ENCODE assay signal across 37 cellular contexts in the genomic region with DNA sequence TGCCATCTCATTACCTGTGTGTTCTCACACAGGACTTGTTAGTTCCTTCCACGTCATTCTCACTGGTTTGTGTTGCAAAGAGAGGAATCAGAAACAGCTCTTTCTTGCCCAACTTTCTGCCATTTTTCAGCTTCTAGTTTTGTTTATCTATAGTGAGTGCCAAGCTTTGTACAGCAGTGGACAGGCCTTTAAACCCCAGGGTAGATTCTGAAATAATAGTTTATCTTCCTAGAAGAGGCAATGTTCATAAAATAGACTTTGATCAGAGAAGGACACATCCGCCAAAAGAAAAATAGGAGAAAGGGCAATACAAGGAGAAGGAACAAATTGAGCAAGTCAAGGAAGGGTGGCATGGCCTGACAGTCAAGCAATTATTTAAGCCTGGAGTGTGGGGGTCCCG.
"Had no signal": no experiment of that assay in that cellular context is flagged by ENCODE, and none has a peak within 500 bp of the region (broad histone marks: within the 10 kb centered on the region; RNA-seq: fewer than 3 reads in every experiment).

No MANE protein-coding gene starts in this region.

- H3K9me3 Mint-ChIP-seq: activated B cell treated with CpG ODN at 0.5 μM for 24 hours; activated CD4-positive, alpha-beta memory T cell treated with anti-CD3 and anti-CD28 coated beads for 36 hours; activated CD4-positive, alpha-beta T cell treated with anti-CD3 and anti-CD28 coated beads, Interleukin-2, amount 10 ng/mL, durations not matched to agents 24 days and 14 days; activated CD8-positive, alpha-beta T cell treated with anti-CD3 and anti-CD28 coated beads for 36 hours; activated naive CD4-positive, alpha-beta T cell treated with anti-CD3 and anti-CD28 coated beads for 36 hours; activated naive CD4-positive, alpha-beta T cell treated with anti-CD3 and anti-CD28 coated beads, Interleukin-2, amount 50 U/mL, for 72 hours; activated naive CD8-positive, alpha-beta T cell treated with anti-CD3 and anti-CD28 coated beads, Interleukin-2, amount 10 ng/mL, durations not matched to agents 7 days and 5 days; activated naive CD8-positive, alpha-beta T cell treated with anti-CD3 and anti-CD28 coated beads, Interleukin-2, amount 50 U/mL, for 24 hours; activated T-cell treated with anti-CD3 and anti-CD28 coated beads, Interleukin-2, amount 50 U/mL, for 4 hours; activated T-cell treated with anti-CD3 and anti-CD28 coated beads, Interleukin-2, amount 50 U/mL, for 72 hours; activated T-helper 1 cell treated with anti-CD3 and anti-CD28 coated beads, Interleukin-12 subunit alpha, Interleukin-12 subunit beta, Interleukin-2, Interleukin-4 antibody, amounts not matched to agents 30 ng/mL and 10 ng/mL and 1 ng/mL, durations not matched to agents 14 hours and 24 hours and 36 hours; activated T-helper 17 cell treated with anti-CD3 and anti-CD28 coated beads, Interleukin-2, amount 50 U/mL, for 72 hours; brain; T-helper 1 cell treated with Interleukin-12 subunit alpha and Interleukin-12 subunit beta and Interleukin-4 antibody, amounts not matched to agents 30 μg/mL and 1 μg/mL, for 36 hours; T-helper 2 cell treated with Interferon-gamma antibody and Interleukin-4, amounts not matched to agents 5 μg/mL and 100 μg/mL, for 36 hours had no signal

- FAIRE-seq: bronchial epithelial cell, TTC549 had no signal

- H3K27ac Mint-ChIP-seq: activated B cell treated with CpG ODN at 0.5 μM for 24 hours; activated CD4-positive, alpha-beta memory T cell treated with anti-CD3 and anti-CD28 coated beads for 36 hours; activated CD4-positive, alpha-beta T cell treated with anti-CD3 and anti-CD28 coated beads, Interleukin-2, amount 10 ng/mL, durations not matched to agents 24 days and 14 days; activated CD8-positive, alpha-beta T cell treated with anti-CD3 and anti-CD28 coated beads for 36 hours; activated naive CD4-positive, alpha-beta T cell treated with anti-CD3 and anti-CD28 coated beads for 36 hours; activated naive CD4-positive, alpha-beta T cell treated with anti-CD3 and anti-CD28 coated beads, Interleukin-2, amount 50 U/mL, for 72 hours; activated naive CD8-positive, alpha-beta T cell treated with anti-CD3 and anti-CD28 coated beads, Interleukin-2, amount 10 ng/mL, durations not matched to agents 7 days and 5 days; activated naive CD8-positive, alpha-beta T cell treated with anti-CD3 and anti-CD28 coated beads, Interleukin-2, amount 50 U/mL, for 24 hours; activated T-cell treated with anti-CD3 and anti-CD28 coated beads, Interleukin-2, amount 50 U/mL, for 72 hours; activated T-helper 1 cell treated with anti-CD3 and anti-CD28 coated beads, Interleukin-12 subunit alpha, Interleukin-12 subunit beta, Interleukin-2, Interleukin-4 antibody, amounts not matched to agents 30 ng/mL and 10 ng/mL and 1 ng/mL, durations not matched to agents 14 hours and 24 hours and 36 hours; activated T-helper 17 cell treated with anti-CD3 and anti-CD28 coated beads, Interleukin-2, amount 50 U/mL, for 72 hours; brain; T-helper 1 cell treated with Interleukin-12 subunit alpha and Interleukin-12 subunit beta and Interleukin-4 antibody, amounts not matched to agents 30 μg/mL and 1 μg/mL, for 36 hours; T-helper 2 cell treated with Interferon-gamma antibody and Interleukin-4, amounts not matched to agents 5 μg/mL and 100 μg/mL, for 36 hours had no signal

- H3K9me3 ChIP-seq: ascending aorta had no signal

- DNase-seq: activated B cell treated with CpG ODN at 0.5 μM for 24 hours; activated CD4-positive, alpha-beta memory T cell treated with anti-CD3 and anti-CD28 coated beads for 36 hours; activated CD4-positive, alpha-beta T cell treated with anti-CD3 and anti-CD28 coated beads for 4 hours; activated CD4-positive, alpha-beta T cell treated with anti-CD3 and anti-CD28 coated beads, Interleukin-2, amount 10 ng/mL, durations not matched to agents 24 days and 14 days; activated CD4-positive, alpha-beta T cell treated with anti-CD3 and anti-CD28 coated beads, Interleukin-2, amount 50 U/mL, for 1 hour; activated CD4-positive, alpha-beta T cell treated with anti-CD3 and anti-CD28 coated beads, Interleukin-2, amount 50 U/mL, for 4 hours; activated CD4-positive, CD25-positive, alpha-beta regulatory T cell treated with anti-CD3 and anti-CD28 coated beads, Interleukin-2, amount 50 U/mL, for 72 hours; activated CD8-positive, alpha-beta memory T cell treated with anti-CD3 and anti-CD28 coated beads, Interleukin-2, amount 50 U/mL, for 4 hours; activated CD8-positive, alpha-beta T cell treated with anti-CD3 and anti-CD28 coated beads for 36 hours; activated effector memory CD4-positive, alpha-beta T cell treated with anti-CD3 and anti-CD28 coated beads, Interleukin-2, amount 50 U/mL, for 16 hours; activated gamma-delta T cell treated with Interleukin-2 at 50 U/mL for 16 hours; activated naive CD4-positive, alpha-beta T cell; activated naive CD4-positive, alpha-beta T cell treated with anti-CD3 and anti-CD28 coated beads for 36 hours; activated naive CD4-positive, alpha-beta T cell treated with anti-CD3 and anti-CD28 coated beads, Interleukin-2, amount 50 U/mL, for 16 hours; activated naive CD8-positive, alpha-beta T cell treated with anti-CD3 and anti-CD28 coated beads, Interleukin-2, amount 10 ng/mL, durations not matched to agents 7 days and 5 days; activated naive CD8-positive, alpha-beta T cell treated with anti-CD3 and anti-CD28 coated beads, Interleukin-2, amount 50 U/mL, for 24 hours; activated T-cell treated with anti-CD3 and anti-CD28 coated beads for 4 hours; activated T-cell treated with anti-CD3 and anti-CD28 coated beads, Interleukin-2, amount 50 U/mL, for 1 hour; activated T-cell treated with anti-CD3 and anti-CD28 coated beads, Interleukin-2, amount 50 U/mL, for 4 hours; activated T-cell treated with anti-CD3 and anti-CD28 coated beads, Interleukin-2, amount 50 U/mL, for 72 hours; amygdala; anterior cingulate cortex; central memory CD4-positive, alpha-beta T cell; SW 1271; T-helper 1 cell; T-helper 2 cell; T-helper 9 cell had no signal

- H3K36me3 ChIP-seq: ascending aorta had no signal

- H3K4me1 Mint-ChIP-seq: activated B cell treated with CpG ODN at 0.5 μM for 24 hours; activated T-helper 17 cell treated with anti-CD3 and anti-CD28 coated beads, Interleukin-2, amount 50 U/mL, for 72 hours had no signal

- H3K27ac ChIP-seq: ascending aorta, VCaP had no signal

- H3K4me3 ChIP-seq: ascending aorta had no signal

- H3K4me3 Mint-ChIP-seq: activated B cell treated with CpG ODN at 0.5 μM for 24 hours; activated CD4-positive, alpha-beta memory T cell treated with anti-CD3 and anti-CD28 coated beads for 36 hours; activated CD4-positive, alpha-beta T cell treated with anti-CD3 and anti-CD28 coated beads, Interleukin-2, amount 10 ng/mL, durations not matched to agents 24 days and 14 days; activated CD8-positive, alpha-beta T cell treated with anti-CD3 and anti-CD28 coated beads for 36 hours; activated naive CD4-positive, alpha-beta T cell treated with anti-CD3 and anti-CD28 coated beads for 36 hours; activated naive CD8-positive, alpha-beta T cell treated with anti-CD3 and anti-CD28 coated beads, Interleukin-2, amount 10 ng/mL, durations not matched to agents 7 days and 5 days; activated naive CD8-positive, alpha-beta T cell treated with anti-CD3 and anti-CD28 coated beads, Interleukin-2, amount 50 U/mL, for 24 hours; activated T-cell treated with anti-CD3 and anti-CD28 coated beads, Interleukin-2, amount 50 U/mL, for 4 hours; activated T-cell treated with anti-CD3 and anti-CD28 coated beads, Interleukin-2, amount 50 U/mL, for 72 hours; activated T-helper 1 cell treated with anti-CD3 and anti-CD28 coated beads, Interleukin-12 subunit alpha, Interleukin-12 subunit beta, Interleukin-2, Interleukin-4 antibody, amounts not matched to agents 30 ng/mL and 10 ng/mL and 1 ng/mL, durations not matched to agents 14 hours and 24 hours and 36 hours; activated T-helper 17 cell treated with anti-CD3 and anti-CD28 coated beads, Interleukin-2, amount 50 U/mL, for 72 hours; brain; T-helper 1 cell treated with Interleukin-12 subunit alpha and Interleukin-12 subunit beta and Interleukin-4 antibody, amounts not matched to agents 30 μg/mL and 1 μg/mL, for 36 hours; T-helper 2 cell treated with Interferon-gamma antibody and Interleukin-4, amounts not matched to agents 5 μg/mL and 100 μg/mL, for 36 hours had no signal

- H3K27me3 ChIP-seq: ascending aorta had no signal

- ATAC-seq: activated CD8-positive, alpha-beta T cell treated with anti-CD3 and anti-CD28 coated beads for 36 hours; activated naive CD4-positive, alpha-beta T cell treated with anti-CD3 and anti-CD28 coated beads, Interleukin-2, amount 50 U/mL, for 72 hours; activated naive CD8-positive, alpha-beta T cell treated with anti-CD3 and anti-CD28 coated beads, Interleukin-2, amount 50 U/mL, for 24 hours; activated T-cell treated with anti-CD3 and anti-CD28 coated beads, Interleukin-2, amount 50 U/mL, for 4 hours; activated T-cell treated with anti-CD3 and anti-CD28 coated beads, Interleukin-2, amount 50 U/mL, for 72 hours; activated T-helper 17 cell treated with anti-CD3 and anti-CD28 coated beads, Interleukin-2, amount 50 U/mL, for 72 hours had no signal

- H3K27me3 Mint-ChIP-seq: brain had no signal

- H3K36me3 Mint-ChIP-seq: activated naive CD4-positive, alpha-beta T cell treated with anti-CD3 and anti-CD28 coated beads, Interleukin-2, amount 50 U/mL, for 72 hours; activated naive CD8-positive, alpha-beta T cell treated with anti-CD3 and anti-CD28 coated beads, Interleukin-2, amount 10 ng/mL, durations not matched to agents 7 days and 5 days; brain had no signal
